14 cellular contexts compared by ENCODE assay signal in the genomic region with DNA sequence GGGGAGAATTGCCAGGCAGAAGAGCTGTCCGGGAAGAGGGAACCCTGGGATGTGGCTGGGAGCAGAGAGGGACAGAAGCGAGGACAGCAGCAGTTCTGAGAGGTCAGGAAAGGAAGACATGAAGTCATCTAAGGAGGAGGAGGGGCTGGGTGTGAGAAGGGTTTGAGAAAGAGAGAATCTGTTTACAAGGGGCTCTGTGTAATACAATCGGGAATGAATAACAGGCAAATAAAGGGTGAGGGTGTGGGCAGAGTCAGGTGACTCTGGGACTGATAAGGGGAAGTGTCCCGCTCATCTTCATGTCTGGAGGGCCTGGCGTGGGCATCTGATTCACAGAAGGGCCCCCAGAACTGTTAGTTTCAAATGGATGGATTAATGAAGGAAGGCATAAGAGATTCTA.
DNase-seq lines count a peak whose midpoint lies in the region; ATAC-seq and TF ChIP-seq lines count a peak whose summit lies in the region.
"Had no signal": no experiment of that assay in that cellular context is flagged by ENCODE, and none has a peak within 500 bp of the region (broad histone marks: within the 10 kb centered on the region; RNA-seq: fewer than 3 reads in every experiment).

No MANE protein-coding gene starts in this region.

- H2BK120ac ChIP-seq in IMR-90 (ENCODE audit: low read depth, low read length): no peak overlapping the region
- H2BK120ac ChIP-seq in mesendoderm (ENCODE audit: low read depth, low read length): no peak overlapping the region

- H4K8ac ChIP-seq in IMR-90 (ENCODE audit: low read depth in 2 of 2, low read length in 2 of 2) (no peak overlapping the region), mesendoderm (ENCODE audit: low read depth, low read length) (no peak overlapping the region)

- H3K36me3 ChIP-seq in BLaER1 treated with 17β-estradiol and CSF1 and Interleukin-3, amounts not matched to agents 10 nM and 100 nM: peaks cover 0 to 2% (median 0%) of the 10 kb centered on the region in 11 experiments; a peak in 1 of 22 replicates
- no peaks in the 10 kb centered on the region for H3K36me3 ChIP-seq in IMR-90 (ENCODE audit: control insufficient read depth, insufficient read depth, low read length)
- no peaks in the 10 kb centered on the region for H3K36me3 ChIP-seq in mesendoderm (ENCODE audit: control insufficient read depth, insufficient read depth, low read length)
- no peaks in the 10 kb centered on the region for H3K36me3 ChIP-seq in tibial artery
- H3K36me3 ChIP-seq: SJCRH30, suprapubic skin had no signal

- ATAC-seq in IMR-90 (ENCODE audit: low read depth) (peak; percentile 28; the same call in 1 of the 2 replicates), GM18861 (IDR thresholded peaks at IDR 0.05; ENCODE audit: unreplicated experiment) (no peak)
- ATAC-seq in central memory CD8-positive, alpha-beta T cell (replicated peaks; ENCODE audit: extremely low read depth, poor library complexity, severe bottlenecking): no peak

- H2BK15ac ChIP-seq in IMR-90 (ENCODE audit: low read depth, low read length): no peak overlapping the region
- H2BK15ac ChIP-seq in mesendoderm (replicated peaks; ENCODE audit: low read depth): no peak overlapping the region

- H3K9ac ChIP-seq in BLaER1 treated with 17β-estradiol and CSF1 and Interleukin-3, amounts not matched to agents 10 nM and 100 nM: peak overlapping the region in 8 of 11 experiments; percentile 35 to 74 (median 60); a peak in 14 of 22 replicates
- H3K9ac ChIP-seq in IMR-90 (ENCODE audit: low read depth, low read length) (no peak overlapping the region), mesendoderm (ENCODE audit: low read length) (no peak overlapping the region)

- peaks cover 8% of the 10 kb centered on the region for H3K4me1 Mint-ChIP-seq in central memory CD8-positive, alpha-beta T cell

- H2AK5ac ChIP-seq in IMR-90 (ENCODE audit: low read depth, low read length) (no peak overlapping the region), mesendoderm (ENCODE audit: low read length) (no peak overlapping the region)

- H4K5ac ChIP-seq in IMR-90 (ENCODE audit: low read depth, low read length) (no peak overlapping the region), mesendoderm (ENCODE audit: low read length) (no peak overlapping the region)

- H3K4ac ChIP-seq in IMR-90 (ENCODE audit: low read depth, low read length) (no peak overlapping the region), mesendoderm (ENCODE audit: low read depth, low read length) (no peak overlapping the region)

- peak overlapping the region in 8 of 11 experiments; percentile 51 to 80 (median 76); a peak in 17 of 22 replicates for H3K27ac ChIP-seq in BLaER1 treated with 17β-estradiol and CSF1 and Interleukin-3, amounts not matched to agents 10 nM and 100 nM
- no peak overlapping the region for H3K27ac ChIP-seq in IMR-90 (ENCODE audit: insufficient read depth, low read length)
- H3K27ac ChIP-seq in mesendoderm (ENCODE audit: low read depth, low read length): no peak overlapping the region
- H3K27ac ChIP-seq in tibial artery: no peak overlapping the region
- H3K27ac ChIP-seq: SJCRH30, suprapubic skin had no signal

- DNase-seq in IMR-90 (peak; percentile 10), mesendoderm (no peak), 8988T (no peak), DMS153 treated with DMSO at 0.1 percent for 48 hours (lab: John Stamatoyannopoulos, UW; ENCODE audit: unreplicated experiment) (no peak), tibial artery (no peak)
- DNase-seq in central memory CD8-positive, alpha-beta T cell (ENCODE audit: low spot score in 2 of 2): no peak
- DNase-seq: activated CD4-positive, alpha-beta memory T cell treated with anti-CD3 and anti-CD28 coated beads for 36 hours; activated gamma-delta T cell; mammary epithelial cell; NCI-H2029 treated with DMSO at 0.1 percent for 48 hours had no signal

- POLR2A ChIA-PET in IMR-90 (lab: Charles Lee; ENCODE audit: unreplicated experiment): no interaction called here

- no peak overlapping the region for H3K14ac ChIP-seq in IMR-90 (replicated peaks; ENCODE audit: low read depth, low read length)

- H2AK9ac ChIP-seq in IMR-90 (replicated peaks; ENCODE audit: low read depth, low read length, poor library complexity): no peak overlapping the region

- no TSS peak for BruUV-seq in IMR-90 (replicated peaks; lab: Mats Ljungman, UMichigan)

- intact Hi-C loops in IMR-90 (cut with micrococcal nuclease): no loop called here
- intact Hi-C loops in tibial artery (cut with DNase I; ENCODE audit: low total_unique reads): no loop called here

- peak overlapping the region; percentile 64 to 95 (median 83) for H3K4me2 ChIP-seq in BLaER1 treated with 17β-estradiol and CSF1 and Interleukin-3, amounts not matched to agents 10 nM and 100 nM
- H3K4me2 ChIP-seq in IMR-90 (ENCODE audit: low read depth, low read length) (no peak overlapping the region), mesendoderm (ENCODE audit: low read length) (no peak overlapping the region)

- H2BK5ac ChIP-seq in IMR-90 (ENCODE audit: low read depth, low read length, poor library complexity, severe bottlenecking): no peak overlapping the region
- H2BK5ac ChIP-seq in mesendoderm (ENCODE audit: low read length): no peak overlapping the region

- TF ChIP-seq CTCF in IMR-90 (conservative IDR thresholded peaks at IDR 0.05; ENCODE audit: low read depth, low read length): no peak
- no peak for TF ChIP-seq CTCF in tibial artery (IDR thresholded peaks at IDR 0.05)

- no peak overlapping the region for H2AFZ ChIP-seq in IMR-90 (replicated peaks; ENCODE audit: low read length, poor library complexity)

- 84% methylated on average over 4 of the region's 5 CpGs; no CpG with 5 or more reads in 1 of the 2 experiments for WGBS in IMR-90 (ENCODE audit: extremely low coverage in 2 of 2, insufficient read length in 1 of 2), 2 experiments
- no CpG with 5 or more reads among the region's 5 CpGs for WGBS in mesendoderm (ENCODE audit: extremely low coverage, insufficient coverage, low lambda C conversion rate)

- H3K27me3 ChIP-seq in BLaER1 treated with 17β-estradiol and CSF1 and Interleukin-3, amounts not matched to agents 10 nM and 100 nM: peaks cover 0 to 4% (median 0%) of the 10 kb centered on the region in 11 experiments; a peak in 1 of 22 replicates
- no peaks in the 10 kb centered on the region for H3K27me3 ChIP-seq in IMR-90 (ENCODE audit: control insufficient read depth, insufficient read depth, low read length)
- H3K27me3 ChIP-seq in mesendoderm (ENCODE audit: insufficient read depth, low read length, poor library complexity): no peaks in the 10 kb centered on the region
- H3K27me3 ChIP-seq in tibial artery: no peaks in the 10 kb centered on the region
- H3K27me3 ChIP-seq: SJCRH30, suprapubic skin had no signal

- no peaks in the 10 kb centered on the region for H3K9me3 Mint-ChIP-seq in central memory CD8-positive, alpha-beta T cell
- H3K9me3 Mint-ChIP-seq: activated CD4-positive, alpha-beta memory T cell treated with anti-CD3 and anti-CD28 coated beads for 36 hours had no signal

- peak overlapping the region in 2 of 10 experiments; percentile 7 to 18; a peak in 2 of 20 replicates for H3K4me3 ChIP-seq in BLaER1 treated with 17β-estradiol and CSF1 and Interleukin-3, amounts not matched to agents 10 nM and 100 nM
- H3K4me3 ChIP-seq in IMR-90 (ENCODE audit: insufficient read depth, low read depth, low read length) (no peak overlapping the region), mesendoderm (ENCODE audit: low read length) (no peak overlapping the region), tibial artery (no peak overlapping the region)
- H3K4me3 ChIP-seq: SJCRH30, suprapubic skin had no signal

- H4K91ac ChIP-seq in IMR-90 (ENCODE audit: insufficient read depth, low read depth, low read length): no peak overlapping the region

- dilution Hi-C loops in IMR-90 (cut with HindIII; ENCODE audit: low sequenced_read_pairs, unreplicated experiment): no loop called here

- no peak overlapping the region for H2BK20ac ChIP-seq in IMR-90 (ENCODE audit: low read depth, low read length)

- H3K27ac Mint-ChIP-seq in central memory CD8-positive, alpha-beta T cell (ENCODE audit: low read depth): peak overlapping the region; percentile 33
- H3K27ac Mint-ChIP-seq: activated CD4-positive, alpha-beta memory T cell treated with anti-CD3 and anti-CD28 coated beads for 36 hours had no signal

- H3K4me3 Mint-ChIP-seq in central memory CD8-positive, alpha-beta T cell: no peak overlapping the region
- H3K4me3 Mint-ChIP-seq: activated CD4-positive, alpha-beta memory T cell treated with anti-CD3 and anti-CD28 coated beads for 36 hours had no signal

- in situ Hi-C loops in IMR-90 (cut with MboI; ENCODE audit: low sequenced_read_pairs): no loop called here

- CTCF ChIA-PET in IMR-90 (lab: Yijun Ruan, JAX): no interaction called here

- no peaks in the 10 kb centered on the region for H3K79me2 ChIP-seq in mesendoderm (ENCODE audit: control insufficient read depth, insufficient read depth, low read length)

- no peaks in the 10 kb centered on the region for H3K36me3 Mint-ChIP-seq in central memory CD8-positive, alpha-beta T cell (ENCODE audit: insufficient read depth)
- H3K36me3 Mint-ChIP-seq: activated CD4-positive, alpha-beta memory T cell treated with anti-CD3 and anti-CD28 coated beads for 36 hours had no signal

- peaks cover 0 to 23% (median 0%) of the 10 kb centered on the region in 11 experiments; a peak in 7 of 22 replicates for H4K20me1 ChIP-seq in BLaER1 treated with 17β-estradiol and CSF1 and Interleukin-3, amounts not matched to agents 10 nM and 100 nM
- H4K20me1 ChIP-seq in IMR-90 (ENCODE audit: insufficient read depth, low read length): peaks cover 2% of the 10 kb centered on the region; the same call in 1 of the 2 replicates

- H3K4me1 ChIP-seq in BLaER1 treated with 17β-estradiol and CSF1 and Interleukin-3, amounts not matched to agents 10 nM and 100 nM: peaks cover 70 to 100% (median 100%) of the 10 kb centered on the region in 10 experiments
- H3K4me1 ChIP-seq in IMR-90 (ENCODE audit: control insufficient read depth, insufficient read depth, low read length): peaks cover 20% of the 10 kb centered on the region
- H3K4me1 ChIP-seq in mesendoderm (ENCODE audit: control insufficient read depth, low read depth, low read length): no peaks in the 10 kb centered on the region
- peaks cover 0 to 14% (median 6%) of the 10 kb centered on the region in 4 donors for H3K4me1 ChIP-seq in tibial artery
- H3K4me1 ChIP-seq: suprapubic skin had no signal

- H3K23ac ChIP-seq in IMR-90 (ENCODE audit: low read depth, low read length) (no peak overlapping the region), mesendoderm (ENCODE audit: low read length) (no peak overlapping the region)

- H3K79me1 ChIP-seq in IMR-90 (ENCODE audit: low read depth in 1 of 2, low read length in 2 of 2) (no peaks in the 10 kb centered on the region; a peak in 1 of 4 replicates), mesendoderm (ENCODE audit: low read length) (peaks cover 4% of the 10 kb centered on the region)

- no peak for TF ChIP-seq RAD21 in IMR-90 (IDR thresholded peaks at IDR 0.05; ENCODE audit: low read length)

- H3K9me3 ChIP-seq in BLaER1 treated with 17β-estradiol and CSF1 and Interleukin-3, amounts not matched to agents 10 nM and 100 nM (replicated peaks in 1 of 11): peaks cover 0 to under 1% (median 0%) of the 10 kb centered on the region in 11 experiments; a peak in 1 of 22 replicates
- no peaks in the 10 kb centered on the region for H3K9me3 ChIP-seq in IMR-90 (ENCODE audit: control insufficient read depth, insufficient read depth, low read length)
- H3K9me3 ChIP-seq in tibial artery: no peaks in the 10 kb centered on the region
- H3K9me3 ChIP-seq: SJCRH30, suprapubic skin had no signal

- H3K56ac ChIP-seq in IMR-90 (ENCODE audit: extremely low read depth, insufficient read depth, low read length) (no peak overlapping the region), mesendoderm (ENCODE audit: low read length) (peak overlapping the region; percentile 56)

- no peak for TF ChIP-seq POLR2A in IMR-90 (IDR thresholded peaks at IDR 0.05; ENCODE audit: low read depth, low read length)

- H3K27me3 Mint-ChIP-seq in central memory CD8-positive, alpha-beta T cell: no peaks in the 10 kb centered on the region
- H3K27me3 Mint-ChIP-seq: activated CD4-positive, alpha-beta memory T cell treated with anti-CD3 and anti-CD28 coated beads for 36 hours had no signal

- H3K18ac ChIP-seq in IMR-90 (ENCODE audit: low read depth, low read length) (no peak overlapping the region), mesendoderm (ENCODE audit: low read length) (no peak overlapping the region)

- H3K9me1 ChIP-seq in IMR-90 (ENCODE audit: insufficient read depth, low read length): no peaks in the 10 kb centered on the region

Comparison
In these comparisons a context has a peak if more than half of its experiments do, and no peak if none do; other contexts are left out.
1. H3K27ac ChIP-seq: peak in BLaER1 treated with 17β-estradiol and CSF1 and Interleukin-3, amounts not matched to agents 10 nM and 100 nM (8 of 11); none in IMR-90 (single experiment), mesendoderm (single experiment) and tibial artery (0 of 2).
2. H3K4me2 ChIP-seq: peak in BLaER1 treated with 17β-estradiol and CSF1 and Interleukin-3, amounts not matched to agents 10 nM and 100 nM (11 of 11); none in IMR-90 (single experiment) and mesendoderm (single experiment).
3. H3K9ac ChIP-seq: peak in BLaER1 treated with 17β-estradiol and CSF1 and Interleukin-3, amounts not matched to agents 10 nM and 100 nM (8 of 11); none in IMR-90 (single experiment) and mesendoderm (single experiment).